ENCODE assay signal across 39 cellular contexts in genomic region chr2:182381225-182381624, GRCh38. TPM values are rescaled to one million over a fixed set of nuclear protein-coding genes. Genes with fewer than 3 reads are reported as not detected.
"Had no signal": no experiment of that assay in that cellular context is flagged by ENCODE, and none has a peak within 500 bp of the region (broad histone marks: within the 10 kb centered on the region; RNA-seq: fewer than 3 reads in every experiment).

No MANE protein-coding gene starts in this region.

- H3K36me3 Mint-ChIP-seq: activated CD8-positive, alpha-beta memory T cell treated with anti-CD3 and anti-CD28 coated beads, Interleukin-2, amount 10 ng/mL, durations not matched to agents 7 days and 5 days; activated naive CD4-positive, alpha-beta T cell treated with anti-CD3 and anti-CD28 coated beads, Interleukin-2, amount 50 U/mL, for 24 hours; activated naive CD8-positive, alpha-beta T cell treated with anti-CD3 and anti-CD28 coated beads, Interleukin-2, amount 10 ng/mL, durations not matched to agents 7 days and 5 days; T-cell had no signal

- H3K9me3 ChIP-seq: Peyer's patch, SJSA1 had no signal

- H3K4me3 ChIP-seq: ascending aorta, body of pancreas, breast epithelium, MG63, Peyer's patch, SJSA1 had no signal

- H3K27me3 Mint-ChIP-seq: activated CD4-positive, alpha-beta memory T cell treated with anti-CD3 and anti-CD28 coated beads, Interleukin-2, amount 10 ng/mL, durations not matched to agents 7 days and 5 days; activated CD8-positive, alpha-beta memory T cell treated with anti-CD3 and anti-CD28 coated beads, Interleukin-2, amount 10 ng/mL, durations not matched to agents 7 days and 5 days; activated naive CD4-positive, alpha-beta T cell treated with anti-CD3 and anti-CD28 coated beads, Interleukin-2, amount 50 U/mL, for 24 hours; activated naive CD8-positive, alpha-beta T cell treated with anti-CD3 and anti-CD28 coated beads, Interleukin-2, amount 10 ng/mL, durations not matched to agents 7 days and 5 days; activated T-helper 17 cell treated with anti-CD3 and anti-CD28 coated beads, Interleukin-2, amount 50 U/mL, for 72 hours; T-cell; T-helper 17 cell had no signal

- H3K27me3 ChIP-seq: ascending aorta, body of pancreas, breast epithelium, MG63, Peyer's patch, SJSA1 had no signal

- H3K4me1 Mint-ChIP-seq: activated CD4-positive, alpha-beta memory T cell treated with anti-CD3 and anti-CD28 coated beads, Interleukin-2, amount 10 ng/mL, durations not matched to agents 7 days and 5 days; activated CD8-positive, alpha-beta memory T cell treated with anti-CD3 and anti-CD28 coated beads, Interleukin-2, amount 10 ng/mL, durations not matched to agents 7 days and 5 days; activated naive CD4-positive, alpha-beta T cell treated with anti-CD3 and anti-CD28 coated beads, Interleukin-2, amount 50 U/mL, for 24 hours; activated naive CD8-positive, alpha-beta T cell treated with anti-CD3 and anti-CD28 coated beads, Interleukin-2, amount 10 ng/mL, durations not matched to agents 7 days and 5 days; activated T-helper 17 cell treated with anti-CD3 and anti-CD28 coated beads, Interleukin-2, amount 50 U/mL, for 72 hours; T-cell; T-helper 17 cell had no signal

- DNase-seq: activated CD4-positive, alpha-beta memory T cell treated with anti-CD3 and anti-CD28 coated beads, Interleukin-2, amount 10 ng/mL, durations not matched to agents 7 days and 5 days; activated CD4-positive, alpha-beta T cell treated with anti-CD3 and anti-CD28 coated beads for 1 hour; activated CD4-positive, alpha-beta T cell treated with anti-CD3 and anti-CD28 coated beads for 48 hours; activated CD4-positive, CD25-positive, alpha-beta regulatory T cell; activated CD8-positive, alpha-beta memory T cell treated with anti-CD3 and anti-CD28 coated beads for 24 hours; activated CD8-positive, alpha-beta memory T cell treated with anti-CD3 and anti-CD28 coated beads, Interleukin-2, amount 10 ng/mL, durations not matched to agents 7 days and 5 days; activated CD8-positive, alpha-beta memory T cell treated with anti-CD3 and anti-CD28 coated beads, Interleukin-2, amount 50 U/mL, for 48 hours; activated effector memory CD4-positive, alpha-beta T cell treated with anti-CD3 and anti-CD28 coated beads, Interleukin-2, amount 50 U/mL, for 16 hours; activated naive CD4-positive, alpha-beta T cell treated with Interleukin-2 at 50 U/mL for 16 hours; activated naive CD8-positive, alpha-beta T cell treated with anti-CD3 and anti-CD28 coated beads, Interleukin-2, amount 10 ng/mL, durations not matched to agents 7 days and 5 days; activated T-cell treated with anti-CD3 and anti-CD28 coated beads, Interleukin-2, amount 50 U/mL, for 48 hours; amygdala; body of pancreas; Kasumi-1; KG1; MG63; NCI-H1048; NCI-H1105 treated with DMSO at 0.1 percent for 48 hours; NCI-H1436; NCI-H187; NCI-H2029 treated with DMSO at 0.1 percent for 48 hours; NCI-H2107; NCI-H2171; NCI-H2227 treated with DMSO at 0.1 percent for 48 hours; NCI-H524 treated with DMSO at 0.1 percent for 48 hours; PC-3; Peyer's patch; RPMI8226; SHP77 treated with DMSO at 0.1 percent for 48 hours; SK-N-SH; T-cell; T-helper 17 cell; T-helper 9 cell; WERI-Rb-1 had no signal

- H3K4me3 Mint-ChIP-seq: activated CD4-positive, alpha-beta memory T cell treated with anti-CD3 and anti-CD28 coated beads, Interleukin-2, amount 10 ng/mL, durations not matched to agents 7 days and 5 days; activated CD8-positive, alpha-beta memory T cell treated with anti-CD3 and anti-CD28 coated beads, Interleukin-2, amount 10 ng/mL, durations not matched to agents 7 days and 5 days; activated naive CD4-positive, alpha-beta T cell treated with anti-CD3 and anti-CD28 coated beads, Interleukin-2, amount 50 U/mL, for 24 hours; activated naive CD8-positive, alpha-beta T cell treated with anti-CD3 and anti-CD28 coated beads, Interleukin-2, amount 10 ng/mL, durations not matched to agents 7 days and 5 days; activated T-helper 17 cell treated with anti-CD3 and anti-CD28 coated beads, Interleukin-2, amount 50 U/mL, for 72 hours; T-cell; T-helper 17 cell had no signal

- H3K36me3 ChIP-seq: breast epithelium, MG63, Peyer's patch, SJSA1, WERI-Rb-1 had no signal

- H3K27ac ChIP-seq: body of pancreas, breast epithelium, Peyer's patch, SJSA1, WERI-Rb-1 had no signal

- H3K27ac Mint-ChIP-seq: activated CD4-positive, alpha-beta memory T cell treated with anti-CD3 and anti-CD28 coated beads, Interleukin-2, amount 10 ng/mL, durations not matched to agents 7 days and 5 days; activated CD8-positive, alpha-beta memory T cell treated with anti-CD3 and anti-CD28 coated beads, Interleukin-2, amount 10 ng/mL, durations not matched to agents 7 days and 5 days; activated naive CD4-positive, alpha-beta T cell treated with anti-CD3 and anti-CD28 coated beads, Interleukin-2, amount 50 U/mL, for 24 hours; activated naive CD8-positive, alpha-beta T cell treated with anti-CD3 and anti-CD28 coated beads, Interleukin-2, amount 10 ng/mL, durations not matched to agents 7 days and 5 days; activated T-helper 17 cell treated with anti-CD3 and anti-CD28 coated beads, Interleukin-2, amount 50 U/mL, for 72 hours; T-cell; T-helper 17 cell had no signal

- H3K4me1 ChIP-seq: breast epithelium, Peyer's patch, SJSA1 had no signal

RNA-seq across cellular contexts. Expression of gene PDE1A, which starts 45.6 kb away (rescaled TPM):
- total RNA-seq: activated CD4-positive, alpha-beta memory T cell treated with anti-CD3 and anti-CD28 coated beads, Interleukin-2, amount 10 ng/mL, durations not matched to agents 7 days and 5 days; activated CD8-positive, alpha-beta memory T cell treated with anti-CD3 and anti-CD28 coated beads, Interleukin-2, amount 10 ng/mL, durations not matched to agents 7 days and 5 days; activated naive CD8-positive, alpha-beta T cell treated with anti-CD3 and anti-CD28 coated beads, Interleukin-2, amount 10 ng/mL, durations not matched to agents 7 days and 5 days; activated T-helper 17 cell treated with anti-CD3 and anti-CD28 coated beads, Interleukin-2, amount 50 U/mL, for 72 hours; PC-3; SJSA1; T-cell; T-helper 17 cell had no signal
